Comparison of ENCODE assay signal across 10 cellular contexts in the genomic region with DNA sequence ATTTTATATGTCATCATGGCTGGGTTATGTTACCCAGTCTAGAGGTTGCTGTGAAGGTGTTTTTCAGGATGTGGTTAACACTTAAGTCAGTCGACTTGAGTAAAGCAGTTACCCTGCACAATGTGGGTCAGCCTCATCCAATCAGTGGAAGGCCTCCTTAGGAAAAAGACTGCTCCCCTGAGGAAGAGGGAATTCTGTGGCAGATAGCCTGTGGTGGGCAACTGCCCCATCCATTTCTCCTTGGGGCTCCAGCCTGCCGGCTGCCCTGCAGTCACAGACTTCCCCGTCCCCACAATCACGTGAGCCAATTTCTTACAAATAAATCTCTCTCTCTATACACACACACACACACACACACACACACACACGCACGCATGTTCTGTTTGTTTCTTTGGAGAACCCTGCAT. TPM values are rescaled to one million over a fixed set of nuclear protein-coding genes. Genes with fewer than 3 reads are reported as not detected.
DNase-seq lines count a peak whose midpoint lies in the region; ATAC-seq and TF ChIP-seq lines count a peak whose summit lies in the region.
"Had no signal": no experiment of that assay in that cellular context is flagged by ENCODE, and none has a peak within 500 bp of the region (broad histone marks: within the 10 kb centered on the region; RNA-seq: fewer than 3 reads in every experiment).

No MANE protein-coding gene starts in this region.

- no peak overlapping the region for H3K4me3 ChIP-seq in breast epithelium

- H3K27ac Mint-ChIP-seq in WTC11 = no peak overlapping the region

- in situ Hi-C loops in G401 (cut with HindIII; ENCODE audit: low sequenced_read_pairs) = no loop called here

- peaks cover 6% of the 10 kb centered on the region for H3K9me3 Mint-ChIP-seq in activated T-cell treated with anti-CD3 and anti-CD28 coated beads, Interleukin-2, amount 50 U/mL, for 4 hours
- H3K9me3 Mint-ChIP-seq in WTC11 = peaks cover 16% of the 10 kb centered on the region

- H3K4me1 ChIP-seq in breast epithelium = no peaks in the 10 kb centered on the region

- POLR2A ChIA-PET in WTC11 (lab: Charles Lee) = no interaction called here

- peak; percentile 42 for ATAC-seq in GM19467 (IDR thresholded peaks at IDR 0.05; ENCODE audit: unreplicated experiment)
- ATAC-seq in activated T-cell treated with anti-CD3 and anti-CD28 coated beads, Interleukin-2, amount 50 U/mL, for 4 hours = peak; percentile 84 to 91
- no peak for ATAC-seq in WTC11
- ATAC-seq: left lobe of liver had no signal

- DNase-seq in NCI-H524 (lab: John Stamatoyannopoulos, UW) = peak; percentile 33 to 76
- peak; percentile 27 for DNase-seq in activated T-cell treated with anti-CD3 and anti-CD28 coated beads, Interleukin-2, amount 50 U/mL, for 4 hours
- peak; percentile 10 for DNase-seq in stimulated activated CD8-positive, alpha-beta memory T cell treated with anti-CD3 and anti-CD28 coated beads, Interleukin-12 subunit alpha, Interleukin-12 subunit beta, amount 100 ng/mL, for 4 hours (ENCODE audit: low read depth)
- no peak for DNase-seq in G401 (ENCODE audit: low spot score)
- no peak for DNase-seq in breast epithelium (ENCODE audit: low spot score in 2 of 2)
- no peak for DNase-seq in WTC11 (ENCODE audit: low spot score)
- DNase-seq: EL, NCI-H2029 had no signal

- no peak for TF ChIP-seq POLR2A in breast epithelium (IDR thresholded peaks at IDR 0.05)

- H3K27me3 ChIP-seq in breast epithelium = no peaks in the 10 kb centered on the region

- no peaks in the 10 kb centered on the region for H3K9me3 ChIP-seq in breast epithelium

- CTCF ChIA-PET in WTC11 (lab: Charles Lee) = no interaction called here

- H3K27me3 Mint-ChIP-seq in activated T-cell treated with anti-CD3 and anti-CD28 coated beads, Interleukin-2, amount 50 U/mL, for 4 hours (ENCODE audit: low read depth) = peaks cover 2% of the 10 kb centered on the region
- no peaks in the 10 kb centered on the region for H3K27me3 Mint-ChIP-seq in WTC11 (ENCODE audit: low read depth)

- TF ChIP-seq CTCF in breast epithelium (IDR thresholded peaks at IDR 0.05) (no peak), WTC11 (IDR thresholded peaks at IDR 0.05) (no peak)

- no peak overlapping the region for H3K27ac ChIP-seq in breast epithelium

- intact Hi-C loops in breast epithelium (cut with DNase I; ENCODE audit: low total_unique reads) = loop anchor here (10.0 kb wide), 1 partner anchor 742 kb away; no protein-coding TSS in a partner anchor

- peak overlapping the region; percentile 35 for H3K4me3 Mint-ChIP-seq in activated T-cell treated with anti-CD3 and anti-CD28 coated beads, Interleukin-2, amount 50 U/mL, for 4 hours
- H3K4me3 Mint-ChIP-seq in WTC11 = no peak overlapping the region

- no peaks in the 10 kb centered on the region for H3K36me3 ChIP-seq in breast epithelium

- H3K4me1 Mint-ChIP-seq in activated T-cell treated with anti-CD3 and anti-CD28 coated beads, Interleukin-2, amount 50 U/mL, for 4 hours (ENCODE audit: low read depth) = peaks cover 84% of the 10 kb centered on the region
- H3K4me1 Mint-ChIP-seq in WTC11 = peaks cover 6% of the 10 kb centered on the region; the same call in 1 of the 2 replicates

- H3K36me3 Mint-ChIP-seq in activated T-cell treated with anti-CD3 and anti-CD28 coated beads, Interleukin-2, amount 50 U/mL, for 4 hours (ENCODE audit: insufficient read depth) = peaks cover 4% of the 10 kb centered on the region
- H3K36me3 Mint-ChIP-seq in WTC11 = peaks cover 43% of the 10 kb centered on the region

TF ChIP-seq in WTC11, 78 proteins besides CTCF, POLR2A, EP300 and RAD21:
- no peak for TF ChIP-seq GTF2I (CRISPR knock-in tag; conservative IDR thresholded peaks at IDR 0.05)
- no peak for TF ChIP-seq ATF1 (CRISPR knock-in tag; IDR thresholded peaks at IDR 0.05)
- no peak for TF ChIP-seq KAT7 (CRISPR knock-in tag; IDR thresholded peaks at IDR 0.05; ENCODE audit: borderline replicate concordance)
TF ChIP-seq in WTC11: peak in this region for 0.

RNA-seq across cellular contexts. Expression of a gene that starts 34.5 kb away (rescaled TPM):
- 10 to 100 TPM; 17.9 to 24.6 (median 24.0) TPM for total RNA-seq in activated T-cell treated with anti-CD3 and anti-CD28 coated beads, Interleukin-2, amount 50 U/mL, for 4 hours
- total RNA-seq in G401 (2014; rRNA removed; shearing (Covaris generic)) = 28.7 and 37.0 TPM in 2 replicates
- 10 to 100 TPM; 37.4 to 66.9 (median 65.7) TPM for total RNA-seq in breast epithelium
- 8.7 to 10.7 TPM (median 9.6 TPM) in 3 replicates for total RNA-seq in WTC11 (2021)

Comparison
In these comparisons a context has a peak if more than half of its experiments do, and no peak if none do; other contexts are left out.
1. DNase-seq: peak in NCI-H524 (2 of 2), activated T-cell treated with anti-CD3 and anti-CD28 coated beads, Interleukin-2, amount 50 U/mL, for 4 hours (single experiment) and stimulated activated CD8-positive, alpha-beta memory T cell treated with anti-CD3 and anti-CD28 coated beads, Interleukin-12 subunit alpha, Interleukin-12 subunit beta, amount 100 ng/mL, for 4 hours (single experiment); none in G401 (single experiment), breast epithelium (0 of 2) and WTC11 (single experiment).